8 cellular contexts compared by ENCODE assay signal in genomic region chr7:104156842-104157277, GRCh38. TPM values are rescaled to one million over a fixed set of nuclear protein-coding genes. Genes with fewer than 3 reads are reported as not detected.
DNase-seq lines count a peak whose midpoint lies in the region; ATAC-seq and TF ChIP-seq lines count a peak whose summit lies in the region.

No MANE protein-coding gene starts in this region.

- 0 out of 2 replicates have a peak, but pooled peaks cover 4% of the 10 kb centered on the region for H3K36me3 ChIP-seq in KMS-11 (ENCODE audit: insufficient read depth)
- no peaks in the 10 kb centered on the region for H3K36me3 ChIP-seq in uterus
- H3K36me3 ChIP-seq in tibial artery: peaks cover 0 to 14% (median 0%) of the 10 kb centered on the region in 3 donors
- H3K36me3 ChIP-seq in left lung: peaks cover 0 to 10% of the 10 kb centered on the region in 2 donors

- no peak for TF ChIP-seq POLR2A in uterus (IDR thresholded peaks at IDR 0.05)

- H3K4me1 ChIP-seq in KMS-11 (ENCODE audit: low read depth, poor library complexity, severe bottlenecking): no peaks in the 10 kb centered on the region
- H3K4me1 ChIP-seq in uterus: no peaks in the 10 kb centered on the region
- no peaks in the 10 kb centered on the region for H3K4me1 ChIP-seq in tibial artery
- H3K4me1 ChIP-seq in left lung: no peaks in the 10 kb centered on the region

- TF ChIP-seq CTCF in KMS-11 (conservative IDR thresholded peaks at IDR 0.05; ENCODE audit: low read depth, low read length): peak; percentile 85
- TF ChIP-seq CTCF in RWPE1 (conservative IDR thresholded peaks at IDR 0.05; ENCODE audit: low read depth): peak; percentile 87
- TF ChIP-seq CTCF in fibroblast of villous mesenchyme (IDR thresholded peaks at IDR 0.05; ENCODE audit: insufficient read depth, low read depth, low read length): peak; percentile 65
- peak in 3 of 4 experiments; percentile 13 to 30 (median 18) for TF ChIP-seq CTCF in uterus (IDR thresholded peaks at IDR 0.05)
- TF ChIP-seq CTCF in tibial artery (IDR thresholded peaks at IDR 0.05): peak in 1 of 2 experiments; percentile 10
- peak in 1 of 2 donors; percentile 45 for TF ChIP-seq CTCF in left lung (IDR thresholded peaks at IDR 0.05)

- H3K27ac ChIP-seq in KMS-11: no peak overlapping the region
- no peak overlapping the region for H3K27ac ChIP-seq in RWPE1
- no peak overlapping the region for H3K27ac ChIP-seq in uterus
- no peak overlapping the region for H3K27ac ChIP-seq in tibial artery
- no peak overlapping the region for H3K27ac ChIP-seq in left lung

- DNase-seq in DMS153 (lab: John Stamatoyannopoulos, UW): peak; percentile 39
- no peak for DNase-seq in RWPE1 (ENCODE audit: low spot score)
- peak; percentile 44 for DNase-seq in fibroblast of villous mesenchyme (ENCODE audit: low read depth)
- DNase-seq in uterus: no peak
- DNase-seq in NK-92 (lab: John Stamatoyannopoulos, UW; ENCODE audit: unreplicated experiment): no peak
- DNase-seq in tibial artery: no peak
- no peak for DNase-seq in left lung

- H3K27me3 ChIP-seq in KMS-11 (ENCODE audit: insufficient read depth, low read depth) (no peaks in the 10 kb centered on the region), uterus (no peaks in the 10 kb centered on the region), tibial artery (no peaks in the 10 kb centered on the region), left lung (no peaks in the 10 kb centered on the region)

- no peaks in the 10 kb centered on the region for H4K20me1 ChIP-seq in KMS-11 (ENCODE audit: insufficient read depth)

- CTCF ChIA-PET in RWPE1 (lab: Yijun Ruan, JAX): no interaction called here

- no peaks in the 10 kb centered on the region for H3K79me2 ChIP-seq in KMS-11 (ENCODE audit: insufficient read depth, low read depth)

- H3K9me3 ChIP-seq in uterus: no peaks in the 10 kb centered on the region
- no peaks in the 10 kb centered on the region for H3K9me3 ChIP-seq in tibial artery
- no peaks in the 10 kb centered on the region for H3K9me3 ChIP-seq in left lung

- no peak overlapping the region for H3K4me3 ChIP-seq in KMS-11 (IDR thresholded peaks at IDR 0.05; ENCODE audit: insufficient read depth, low read depth, low read length)
- H3K4me3 ChIP-seq in fibroblast of villous mesenchyme (ENCODE audit: low read depth, low read length): no peak overlapping the region
- H3K4me3 ChIP-seq in uterus: no peak overlapping the region
- H3K4me3 ChIP-seq in tibial artery: no peak overlapping the region
- H3K4me3 ChIP-seq in left lung: no peak overlapping the region

- intact Hi-C loops in uterus (cut with DNase I; ENCODE audit: low total_unique reads) (no loop called here), tibial artery (cut with DNase I; ENCODE audit: low total_unique reads) (no loop called here), left lung (cut with DNase I) (no loop called here)

- H2AFZ ChIP-seq in KMS-11 (ENCODE audit: low read depth): no peak overlapping the region

- POLR2A ChIA-PET in RWPE1 (lab: Yijun Ruan, JAX; ENCODE audit: low non-redundant PET): no interaction called here

- ATAC-seq in left lung: no peak

- no peak overlapping the region for H3K4me2 ChIP-seq in KMS-11

- no peak overlapping the region for H3K9ac ChIP-seq in KMS-11

RNA-seq across cellular contexts. Expression of gene ORC5, which starts 51.0 kb away (rescaled TPM):
- 20.6 and 25.5 TPM in 2 replicates for total RNA-seq in fibroblast of villous mesenchyme
- 10 to 100 TPM; 18.5 to 61.9 (median 31.9) TPM for total RNA-seq in uterus
- 10 to 100 TPM; 14.4 to 19.2 TPM for total RNA-seq in left lung

Comparison
In these comparisons a context has a peak if more than half of its experiments do, and no peak if none do; other contexts are left out.
1. DNase-seq: peak in DMS153 (single experiment) and fibroblast of villous mesenchyme (single experiment); none in RWPE1 (single experiment), uterus (0 of 2), NK-92 (single experiment), tibial artery (0 of 2) and left lung (0 of 2).